23 cellular contexts compared by ENCODE assay signal in genomic region chr18:24862225-24862893, GRCh38.
DNase-seq lines count a peak whose midpoint lies in the region; ATAC-seq and TF ChIP-seq lines count a peak whose summit lies in the region.
"Had no signal": no experiment of that assay in that cellular context is flagged by ENCODE, and none has a peak within 500 bp of the region (broad histone marks: within the 10 kb centered on the region; RNA-seq: fewer than 3 reads in every experiment).

No MANE protein-coding gene starts in this region.

- H3K27me3 Mint-ChIP-seq in brain = peaks cover 3% of the 10 kb centered on the region
- H3K27me3 Mint-ChIP-seq: activated CD4-positive, alpha-beta memory T cell treated with anti-CD3 and anti-CD28 coated beads, Interleukin-2, amount 10 ng/mL, durations not matched to agents 7 days and 5 days; CD4-positive, alpha-beta T cell had no signal

- no peak overlapping the region for H3K9ac ChIP-seq in colonic mucosa (ENCODE audit: low read depth in 2 of 2, low read length in 2 of 2)

- H3K4me1 Mint-ChIP-seq in brain = peaks cover 30% of the 10 kb centered on the region
- H3K4me1 Mint-ChIP-seq: activated B cell treated with CpG ODN at 0.5 μM for 24 hours; activated CD4-positive, alpha-beta memory T cell treated with anti-CD3 and anti-CD28 coated beads, Interleukin-2, amount 10 ng/mL, durations not matched to agents 7 days and 5 days; IgD-negative memory B cell; naive B cell had no signal

- peaks cover 0 to 2% (median 0%) of the 10 kb centered on the region in 5 experiments for H3K9me3 Mint-ChIP-seq in brain
- H3K9me3 Mint-ChIP-seq: activated B cell treated with CpG ODN at 0.5 μM for 24 hours; activated CD4-positive, alpha-beta memory T cell treated with anti-CD3 and anti-CD28 coated beads, Interleukin-2, amount 10 ng/mL, durations not matched to agents 7 days and 5 days; activated T-cell treated with anti-CD3 and anti-CD28 coated beads, Interleukin-2, amount 50 U/mL, for 24 hours; CD4-positive, alpha-beta T cell; naive B cell; T-helper 1 cell treated with Interleukin-12 subunit alpha and Interleukin-12 subunit beta and Interleukin-4 antibody, amounts not matched to agents 30 μg/mL and 1 μg/mL, for 36 hours had no signal

- no peaks in the 10 kb centered on the region for H3K4me1 ChIP-seq in colonic mucosa
- H3K4me1 ChIP-seq: body of pancreas had no signal

- H3K27ac Mint-ChIP-seq in brain = peak overlapping the region in 4 of 5 experiments; percentile 1 to 75 (median 24)
- H3K27ac Mint-ChIP-seq: activated B cell treated with CpG ODN at 0.5 μM for 24 hours; activated CD4-positive, alpha-beta memory T cell treated with anti-CD3 and anti-CD28 coated beads, Interleukin-2, amount 10 ng/mL, durations not matched to agents 7 days and 5 days; activated T-cell treated with anti-CD3 and anti-CD28 coated beads, Interleukin-2, amount 50 U/mL, for 24 hours; CD4-positive, alpha-beta T cell; IgD-negative memory B cell; T-helper 1 cell treated with Interleukin-12 subunit alpha and Interleukin-12 subunit beta and Interleukin-4 antibody, amounts not matched to agents 30 μg/mL and 1 μg/mL, for 36 hours had no signal

- no peaks in the 10 kb centered on the region for H3K36me3 ChIP-seq in H7 (replicated peaks; ENCODE audit: control insufficient read depth, insufficient read depth, low read length)
- H3K36me3 ChIP-seq in colonic mucosa = no peaks in the 10 kb centered on the region
- H3K36me3 ChIP-seq: tibial nerve had no signal

- DNase-seq in H7 (peak; percentile 50), retina (peak; percentile 63), colonic mucosa (no peak), NCI-H1092 (lab: John Stamatoyannopoulos, UW) (no peak), NCI-H2196 (lab: John Stamatoyannopoulos, UW; ENCODE audit: unreplicated experiment) (no peak), left colon (no peak)
- DNase-seq: activated B cell treated with CpG ODN at 0.5 μM for 24 hours; activated CD4-positive, alpha-beta memory T cell treated with anti-CD3 and anti-CD28 coated beads, Interleukin-2, amount 10 ng/mL, durations not matched to agents 7 days and 5 days; activated naive CD4-positive, alpha-beta T cell treated with anti-CD3 and anti-CD28 coated beads, Interleukin-2, amount 50 U/mL, for 16 hours; activated T-cell treated with anti-CD3 and anti-CD28 coated beads, Interleukin-2, amount 50 U/mL, for 24 hours; body of pancreas; CD4-positive, alpha-beta T cell; erythroblast; naive B cell; NCI-H2081; SIG-M5; stimulated activated naive CD8-positive, alpha-beta T cell treated with anti-CD3 and anti-CD28 coated beads, Interleukin-15, Interleukin-2, amounts not matched to agents 100 U/mL and 50 U/mL, for 24 hours had no signal

- no peak for ATAC-seq in left colon
- ATAC-seq: body of pancreas; HCT116; stimulated activated naive CD8-positive, alpha-beta T cell treated with anti-CD3 and anti-CD28 coated beads, Interleukin-15, Interleukin-2, amounts not matched to agents 100 U/mL and 50 U/mL, for 24 hours had no signal

- H3K36me3 Mint-ChIP-seq in brain = no peaks in the 10 kb centered on the region
- H3K36me3 Mint-ChIP-seq: IgD-negative memory B cell, naive B cell had no signal

- H3K9me3 ChIP-seq in iPS-18c (ENCODE audit: control insufficient read depth, insufficient read depth, low read length) (no peaks in the 10 kb centered on the region), colonic mucosa (no peaks in the 10 kb centered on the region)
- H3K9me3 ChIP-seq: body of pancreas, tibial nerve had no signal

- H3K4me3 Mint-ChIP-seq in brain = peak overlapping the region in 4 of 5 experiments; percentile 10 to 68 (median 64)
- H3K4me3 Mint-ChIP-seq: activated B cell treated with CpG ODN at 0.5 μM for 24 hours; activated CD4-positive, alpha-beta memory T cell treated with anti-CD3 and anti-CD28 coated beads, Interleukin-2, amount 10 ng/mL, durations not matched to agents 7 days and 5 days; activated T-cell treated with anti-CD3 and anti-CD28 coated beads, Interleukin-2, amount 50 U/mL, for 24 hours; CD4-positive, alpha-beta T cell; IgD-negative memory B cell; naive B cell; T-helper 1 cell treated with Interleukin-12 subunit alpha and Interleukin-12 subunit beta and Interleukin-4 antibody, amounts not matched to agents 30 μg/mL and 1 μg/mL, for 36 hours had no signal

- H3K4me3 ChIP-seq in H7 (ENCODE audit: insufficient read depth, low read depth, low read length) = no peak overlapping the region
- H3K4me3 ChIP-seq in iPS-18c (ENCODE audit: insufficient read depth, low read depth, low read length) = 0 out of 2 replicates have a peak overlapping the region, but pooled peaks have one; percentile 31
- no peak overlapping the region for H3K4me3 ChIP-seq in colonic mucosa
- H3K4me3 ChIP-seq: body of pancreas had no signal

- H3K27me3 ChIP-seq in H7 (ENCODE audit: control insufficient read depth, insufficient read depth, low read length) (no peaks in the 10 kb centered on the region), colonic mucosa (no peaks in the 10 kb centered on the region)
- H3K27me3 ChIP-seq: body of pancreas, tibial nerve had no signal

- H3K27ac ChIP-seq in colonic mucosa = no peak overlapping the region
- H3K27ac ChIP-seq: body of pancreas had no signal

- TF ChIP-seq CTCF in brain (conservative IDR thresholded peaks at IDR 0.05) (no peak), colonic mucosa (IDR thresholded peaks at IDR 0.05) (no peak)

- intact Hi-C loops in colonic mucosa (cut with DNase I) = no loop called here
- intact Hi-C loops in left colon (cut with DNase I, micrococcal nuclease) = no loop called here

Comparison
In these comparisons a context has a peak if more than half of its experiments do, and no peak if none do; other contexts are left out.
1. DNase-seq: peak in H7 (single experiment) and retina (single experiment); none in colonic mucosa (single experiment), NCI-H1092 (single experiment), NCI-H2196 (single experiment) and left colon (0 of 2).